ENCODE assay signal across 25 cellular contexts in genomic region chr13:29832899-29833298, GRCh38. TPM values are rescaled to one million over a fixed set of nuclear protein-coding genes. Genes with fewer than 3 reads are reported as not detected.
DNase-seq lines count a peak whose midpoint lies in the region; ATAC-seq and TF ChIP-seq lines count a peak whose summit lies in the region.
"Had no signal": no experiment of that assay in that cellular context is flagged by ENCODE, and none has a peak within 500 bp of the region (broad histone marks: within the 10 kb centered on the region; RNA-seq: fewer than 3 reads in every experiment).

No MANE protein-coding gene starts in this region.

- H3K27ac Mint-ChIP-seq in central memory CD8-positive, alpha-beta T cell (ENCODE audit: low read depth) = peak overlapping the region; percentile 17
- H3K27ac Mint-ChIP-seq: B cell had no signal

- no peak overlapping the region for H2BK12ac ChIP-seq in trophoblast cell (ENCODE audit: low read length)

- no peak overlapping the region for H3K18ac ChIP-seq in trophoblast cell (ENCODE audit: low read length)

- peaks cover 1% of the 10 kb centered on the region for H3K79me1 ChIP-seq in trophoblast cell (ENCODE audit: low read length)

- no peak overlapping the region for H3K4me2 ChIP-seq in trophoblast cell (ENCODE audit: low read length)

- H3K36me3 ChIP-seq in trophoblast cell (ENCODE audit: control insufficient read depth in 1 of 2, insufficient read depth in 2 of 2, low read length in 2 of 2) = peaks cover 6 to 10% of the 10 kb centered on the region in 2 experiments
- H3K36me3 ChIP-seq: SJSA1 had no signal

- no peak overlapping the region for H2AK5ac ChIP-seq in trophoblast cell (ENCODE audit: low read length)

- no peak for TF ChIP-seq CTCF in foreskin fibroblast (IDR thresholded peaks at IDR 0.05; ENCODE audit: low read depth, low read length)

- no peak overlapping the region for H4K12ac ChIP-seq in trophoblast cell (ENCODE audit: low read depth, low read length)

- no peak overlapping the region for H3K9ac ChIP-seq in trophoblast cell (ENCODE audit: low read length)

- no peak overlapping the region for H2BK120ac ChIP-seq in trophoblast cell (ENCODE audit: insufficient read depth, low read length, poor library complexity)

- peaks cover 56% of the 10 kb centered on the region for H3K4me1 Mint-ChIP-seq in central memory CD8-positive, alpha-beta T cell

- peaks cover 9% of the 10 kb centered on the region for H3K36me3 Mint-ChIP-seq in central memory CD8-positive, alpha-beta T cell (ENCODE audit: insufficient read depth)

- H3K27ac ChIP-seq in trophoblast cell (ENCODE audit: low read depth, low read length) (no peak overlapping the region), substantia nigra (ENCODE audit: low read depth, low read length, poor library complexity, severe bottlenecking) (no peak overlapping the region)
- H3K27ac ChIP-seq: 22Rv1, C4-2B, SJSA1 had no signal

- H3K9me3 Mint-ChIP-seq in central memory CD8-positive, alpha-beta T cell = no peaks in the 10 kb centered on the region
- H3K9me3 Mint-ChIP-seq: CD8-positive, alpha-beta memory T cell had no signal

- H3K4me3 Mint-ChIP-seq in central memory CD8-positive, alpha-beta T cell = no peak overlapping the region
- H3K4me3 Mint-ChIP-seq: B cell; CD8-positive, alpha-beta memory T cell; H9 had no signal

- H3K23ac ChIP-seq in trophoblast cell (ENCODE audit: low read length) = no peak overlapping the region

- no peaks in the 10 kb centered on the region for H3K27me3 ChIP-seq in trophoblast cell (ENCODE audit: insufficient read depth, low read length)
- H3K27me3 ChIP-seq: SJSA1 had no signal

- no peaks in the 10 kb centered on the region for H3K9me3 ChIP-seq in trophoblast cell (ENCODE audit: insufficient read depth, low read depth, low read length)
- H3K9me3 ChIP-seq: SJSA1 had no signal

- H3K4me1 ChIP-seq in trophoblast cell (ENCODE audit: control insufficient read depth in 1 of 2, insufficient read depth in 2 of 2, low read length in 2 of 2) = peaks cover 6 to 16% of the 10 kb centered on the region in 2 experiments

- no peaks in the 10 kb centered on the region for H3K27me3 Mint-ChIP-seq in central memory CD8-positive, alpha-beta T cell
- H3K27me3 Mint-ChIP-seq: B cell; CD8-positive, alpha-beta memory T cell had no signal

- no peak overlapping the region for H2AFZ ChIP-seq in trophoblast cell (ENCODE audit: insufficient read depth, low read length, poor library complexity)

- H3K79me2 ChIP-seq in trophoblast cell (ENCODE audit: control insufficient read depth, insufficient read depth, low read length, poor library complexity) = peaks cover 23% of the 10 kb centered on the region

- DNase-seq in NCI-H82 (lab: John Stamatoyannopoulos, UW) (peak; percentile 41), NCI-H82 treated with DMSO at 0.1 percent for 48 hours (lab: John Stamatoyannopoulos, UW; ENCODE audit: unreplicated experiment) (no peak), trophoblast cell (no peak), foreskin fibroblast (no peak), substantia nigra (lab: John Stamatoyannopoulos, UW) (no peak)
- DNase-seq in central memory CD8-positive, alpha-beta T cell (ENCODE audit: low spot score in 2 of 2) = no peak
- DNase-seq: Calu3; CD8-positive, alpha-beta memory T cell; DMS79 treated with DMSO at 0.1 percent for 48 hours; GF-D8; H9; Kasumi-1; NCI-H1105 treated with DMSO at 0.1 percent for 48 hours; NCI-H146; NCI-H2029; NCI-H446; NCI-H524 treated with DMSO at 0.1 percent for 48 hours; Right ventricle myocardium superior; RPMI8226 had no signal

- H4K8ac ChIP-seq in trophoblast cell (ENCODE audit: low read depth, low read length) = no peak overlapping the region

- 100% methylated on average over 4 of the region's 6 CpGs for WGBS in trophoblast cell (ENCODE audit: extremely low coverage, insufficient coverage, insufficient read length)

- H4K91ac ChIP-seq in trophoblast cell (ENCODE audit: low read depth, low read length) = no peak overlapping the region

- no peak overlapping the region for H3K14ac ChIP-seq in trophoblast cell (ENCODE audit: low read length)

- no peak for ATAC-seq in central memory CD8-positive, alpha-beta T cell (replicated peaks; ENCODE audit: extremely low read depth, poor library complexity, severe bottlenecking)
- no peak for ATAC-seq in GM18870 (IDR thresholded peaks at IDR 0.05; ENCODE audit: unreplicated experiment)
- ATAC-seq: K562 had no signal

- no peak overlapping the region for H2BK5ac ChIP-seq in trophoblast cell (ENCODE audit: low read depth, low read length, poor library complexity)

- H3K4me3 ChIP-seq in trophoblast cell (ENCODE audit: low read depth, low read length) (no peak overlapping the region), foreskin fibroblast (ENCODE audit: low read depth in 1 of 2, low read length in 2 of 2) (no peak overlapping the region)
- H3K4me3 ChIP-seq: K562, SJSA1 had no signal

- H3K4ac ChIP-seq in trophoblast cell (ENCODE audit: low read depth, low read length) = peak overlapping the region; percentile 81

RNA-seq across cellular contexts. Expression of gene UBL3, which starts 17.5 kb away (rescaled TPM):
- 59.8 and 60.3 TPM in 2 replicates for polyA plus RNA-seq in trophoblast cell (2013)
